ENCODE assay signal across 26 cellular contexts in the genomic region with DNA sequence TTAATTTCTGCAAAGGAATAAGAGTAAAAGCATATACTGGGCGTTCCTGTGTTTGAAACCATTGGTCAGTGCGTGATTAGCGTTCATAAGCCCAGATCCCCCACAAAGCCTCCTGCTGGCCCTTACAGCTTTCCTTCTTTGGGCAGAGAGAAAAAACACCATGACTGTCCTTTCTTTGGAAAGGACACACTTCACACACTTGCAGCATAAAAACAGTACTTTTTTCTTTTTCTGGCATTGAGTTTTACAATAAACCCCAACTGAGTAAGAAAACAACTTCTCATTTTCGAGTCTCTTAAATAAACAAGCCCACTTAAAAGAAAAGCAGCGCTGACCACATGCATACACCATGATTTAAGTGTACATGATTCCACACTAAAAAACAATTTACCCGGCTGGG. TPM values are rescaled to one million over a fixed set of nuclear protein-coding genes. Genes with fewer than 3 reads are reported as not detected.
"Had no signal": no experiment of that assay in that cellular context is flagged by ENCODE, and none has a peak within 500 bp of the region (broad histone marks: within the 10 kb centered on the region; RNA-seq: fewer than 3 reads in every experiment).

No MANE protein-coding gene starts in this region.

- H3K4me3 Mint-ChIP-seq: activated CD8-positive, alpha-beta T cell treated with anti-CD3 and anti-CD28 coated beads, Interleukin-2, amount 10 ng/mL, durations not matched to agents 7 days and 5 days; activated naive CD8-positive, alpha-beta T cell; effector memory CD8-positive, alpha-beta T cell; mesothelial cell of epicardium; naive thymus-derived CD8-positive, alpha-beta T cell had no signal

- H3K36me3 ChIP-seq: adrenal gland, gastrocnemius medialis, neutrophil, pancreas, upper lobe of left lung had no signal

- H3K4me3 ChIP-seq: adrenal gland, body of pancreas, dorsolateral prefrontal cortex, esophagus squamous epithelium, gastrocnemius medialis, pancreas, testis, upper lobe of left lung had no signal

- FAIRE-seq: colon, islet of Langerhans, pancreas, small intestine had no signal

- H3K4me1 Mint-ChIP-seq: naive thymus-derived CD8-positive, alpha-beta T cell had no signal

- DNase-seq: activated CD4-positive, alpha-beta T cell treated with anti-CD3 and anti-CD28 coated beads for 1 hour; activated CD4-positive, alpha-beta T cell treated with anti-CD3 and anti-CD28 coated beads, Interleukin-2, amount 50 U/mL, for 1 hour; activated CD8-positive, alpha-beta T cell treated with anti-CD3 and anti-CD28 coated beads, Interleukin-2, amount 10 ng/mL, durations not matched to agents 7 days and 5 days; activated T-cell treated with anti-CD3 and anti-CD28 coated beads, Interleukin-2, amount 50 U/mL, for 1 hour; adrenal gland; body of pancreas; dorsolateral prefrontal cortex; effector memory CD8-positive, alpha-beta T cell; esophagus squamous epithelium; gastrocnemius medialis; head of caudate nucleus; left ventricle myocardium superior; mammary epithelial cell; naive thymus-derived CD8-positive, alpha-beta T cell; pancreas; small intestine; stimulated activated CD4-positive, alpha-beta T cell treated with anti-CD3 and anti-CD28 coated beads, Interleukin-2, amount 100 ng/mL, for 48 hours; stimulated activated naive CD4-positive, alpha-beta T cell; T-helper 9 cell; testis; upper lobe of left lung had no signal

- H3K27ac ChIP-seq: adrenal gland, body of pancreas, esophagus squamous epithelium, neutrophil, pancreas, testis, upper lobe of left lung had no signal

- H3K4me1 ChIP-seq: adrenal gland, body of pancreas, esophagus squamous epithelium, pancreas, testis had no signal

- H3K9me3 Mint-ChIP-seq: effector memory CD8-positive, alpha-beta T cell; mesothelial cell of epicardium; naive thymus-derived CD8-positive, alpha-beta T cell had no signal

- H3K27me3 ChIP-seq: body of pancreas, dorsolateral prefrontal cortex, esophagus squamous epithelium, gastrocnemius medialis, pancreas, testis, upper lobe of left lung had no signal

- H3K36me3 Mint-ChIP-seq: activated naive CD8-positive, alpha-beta T cell; naive thymus-derived CD8-positive, alpha-beta T cell had no signal

- ATAC-seq: activated CD8-positive, alpha-beta T cell treated with anti-CD3 and anti-CD28 coated beads, Interleukin-2, amount 10 ng/mL, durations not matched to agents 7 days and 5 days; body of pancreas; effector memory CD8-positive, alpha-beta T cell; left ventricle myocardium superior; naive thymus-derived CD8-positive, alpha-beta T cell; pancreas had no signal

- H3K9me3 ChIP-seq: adrenal gland, body of pancreas, esophagus squamous epithelium, gastrocnemius medialis, neutrophil, pancreas, testis, upper lobe of left lung had no signal

- H3K27ac Mint-ChIP-seq: activated CD8-positive, alpha-beta T cell treated with anti-CD3 and anti-CD28 coated beads, Interleukin-2, amount 10 ng/mL, durations not matched to agents 7 days and 5 days; activated naive CD8-positive, alpha-beta T cell; effector memory CD8-positive, alpha-beta T cell; mesothelial cell of epicardium; naive thymus-derived CD8-positive, alpha-beta T cell had no signal

RNA-seq across cellular contexts. Expression of gene SMAD9, which starts 35.8 kb away (rescaled TPM):
- total RNA-seq: activated CD8-positive, alpha-beta T cell treated with anti-CD3 and anti-CD28 coated beads, Interleukin-2, amount 10 ng/mL, durations not matched to agents 7 days and 5 days; naive thymus-derived CD8-positive, alpha-beta T cell had no signal
